25 cellular contexts compared by ENCODE assay signal in the genomic region with DNA sequence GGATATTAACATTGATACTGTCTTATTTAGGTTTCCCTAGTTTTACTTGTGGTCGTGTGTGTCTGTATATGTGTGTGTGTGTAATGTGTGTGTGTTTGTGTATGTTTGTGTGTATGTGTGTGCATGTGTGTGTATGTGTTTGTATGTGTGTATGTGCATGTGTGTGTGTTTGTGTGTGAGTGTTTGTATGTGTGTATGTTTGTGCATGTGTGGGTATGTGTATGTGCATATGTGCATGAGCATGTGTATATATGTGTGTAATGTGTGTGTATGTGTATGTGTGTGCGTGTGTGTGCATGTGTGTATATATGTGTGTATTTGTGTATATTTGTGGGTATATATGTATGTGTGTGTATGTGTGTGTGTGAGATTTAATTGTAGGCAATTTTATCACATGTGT. TPM values are rescaled to one million over a fixed set of nuclear protein-coding genes. Genes with fewer than 3 reads are reported as not detected.
DNase-seq lines count a peak whose midpoint lies in the region; ATAC-seq, FAIRE-seq and TF ChIP-seq lines count a peak whose summit lies in the region.
"Had no signal": no experiment of that assay in that cellular context is flagged by ENCODE, and none has a peak within 500 bp of the region (broad histone marks: within the 10 kb centered on the region; RNA-seq: fewer than 3 reads in every experiment).

No MANE protein-coding gene starts in this region.

- peaks cover 7% of the 10 kb centered on the region for H3K36me3 Mint-ChIP-seq in glutamatergic neuron (ENCODE audit: unreplicated experiment)
- peaks cover 2% of the 10 kb centered on the region for H3K36me3 Mint-ChIP-seq in activated CD4-positive, alpha-beta T cell treated with anti-CD3 and anti-CD28 coated beads for 36 hours (ENCODE audit: low read depth)
- H3K36me3 Mint-ChIP-seq: CD14-positive monocyte had no signal

- no peak overlapping the region for H3K27ac Mint-ChIP-seq in glutamatergic neuron (ENCODE audit: unreplicated experiment)
- H3K27ac Mint-ChIP-seq in activated CD4-positive, alpha-beta T cell treated with anti-CD3 and anti-CD28 coated beads for 36 hours, result no peak overlapping the region
- H3K27ac Mint-ChIP-seq: CD14-positive monocyte; CD4-positive, alpha-beta T cell; GM23338 had no signal

- peaks cover 4% of the 10 kb centered on the region for H3K9me3 Mint-ChIP-seq in glutamatergic neuron (ENCODE audit: unreplicated experiment)
- H3K9me3 Mint-ChIP-seq in activated CD4-positive, alpha-beta T cell treated with anti-CD3 and anti-CD28 coated beads for 36 hours (ENCODE audit: low read depth), result peaks cover 12% of the 10 kb centered on the region

- TF ChIP-seq RAD21 in GM12878 (IDR thresholded peaks at IDR 0.05; ENCODE audit: insufficient read depth, low read depth, low read length), result no peak

- H4K20me1 ChIP-seq in GM12878 (ENCODE audit: control insufficient read depth, insufficient read depth), result no peaks in the 10 kb centered on the region
- H4K20me1 ChIP-seq: BLaER1 treated with 17β-estradiol and CSF1 and Interleukin-3, amounts not matched to agents 10 nM and 100 nM had no signal

- POLR2A ChIA-PET in HEK293 (lab: Yijun Ruan, JAX), result no interaction called here
- POLR2A ChIA-PET in GM12878 (lab: Charles Lee), result no interaction called here
- POLR2A ChIA-PET in activated CD4-positive, alpha-beta T cell treated with anti-CD3 and anti-CD28 coated beads for 36 hours (lab: Charles Lee), result no interaction called here

- SMC1A ChIA-PET in GM12878 (lab: Charles Lee; ENCODE audit: uncharacterized antibody, unreplicated experiment), result no interaction called here

- TF ChIP-seq POLR2A in GM12878 (IDR thresholded peaks at IDR 0.05; ENCODE audit: low read depth, low read length), result no peak

- H3K9ac ChIP-seq in GM12878 (ENCODE audit: control insufficient read depth, insufficient read depth, low read length), result no peak overlapping the region
- H3K9ac ChIP-seq: BLaER1 treated with 17β-estradiol and CSF1 and Interleukin-3, amounts not matched to agents 10 nM and 100 nM had no signal

- BruUV-seq in GM12878 (replicated peaks; lab: Mats Ljungman, UMichigan), result no TSS peak

- no peaks in the 10 kb centered on the region for H3K79me2 ChIP-seq in GM12878 (ENCODE audit: control insufficient read depth, insufficient read depth, low read length)

- no peak overlapping the region for H3K4me3 ChIP-seq in HEK293 (ENCODE audit: low read depth, low read length)
- no peak overlapping the region for H3K4me3 ChIP-seq in GM12878
- no peak overlapping the region for H3K4me3 ChIP-seq in ascending aorta
- H3K4me3 ChIP-seq: A549; BLaER1 treated with 17β-estradiol and CSF1 and Interleukin-3, amounts not matched to agents 10 nM and 100 nM; GM23338; HAP-1 had no signal

- H3K27me3 ChIP-seq in GM12878 (replicated peaks in 1 of 2; ENCODE audit: control insufficient read depth in 2 of 2, insufficient read depth in 2 of 2, low read length in 1 of 2) (peaks cover 0 to 1% of the 10 kb centered on the region in 2 experiments; a peak in 1 of 4 replicates), ascending aorta (no peaks in the 10 kb centered on the region)
- H3K27me3 ChIP-seq: BE2C; BLaER1 treated with 17β-estradiol and CSF1 and Interleukin-3, amounts not matched to agents 10 nM and 100 nM had no signal

- H3K27me3 Mint-ChIP-seq in glutamatergic neuron (ENCODE audit: unreplicated experiment), result peaks cover 2% of the 10 kb centered on the region
- peaks cover 7% of the 10 kb centered on the region for H3K27me3 Mint-ChIP-seq in activated CD4-positive, alpha-beta T cell treated with anti-CD3 and anti-CD28 coated beads for 36 hours

- DNase-seq in GM12878 (ENCODE audit: low read depth, low spot score) (no peak), glutamatergic neuron (no peak), urothelium cell line (ENCODE audit: low spot score) (no peak), COLO668 (lab: John Stamatoyannopoulos, UW; ENCODE audit: unreplicated experiment) (no peak), ascending aorta (ENCODE audit: low spot score in 2 of 2) (no peak)
- DNase-seq in activated CD4-positive, alpha-beta T cell treated with anti-CD3 and anti-CD28 coated beads for 36 hours, result no peak
- DNase-seq: 8988T; ACHN; AML-193; BE2C; Calu3; CD4-positive, alpha-beta T cell; CD8-positive, alpha-beta memory T cell; COR-L47; DMS53; DMS79 treated with DMSO at 0.1 percent for 48 hours; GF-D8 had no signal

- intact Hi-C loops in GM12878 (cut with micrococcal nuclease; ENCODE audit: unreplicated experiment), result no loop called here
- intact Hi-C loops in ascending aorta (cut with DNase I), result no loop called here
- intact Hi-C loops in activated CD4-positive, alpha-beta T cell treated with anti-CD3 and anti-CD28 coated beads for 36 hours (cut with DNase I, micrococcal nuclease), result no loop called here

- H3K27ac ChIP-seq in HEK293 (ENCODE audit: extremely low read depth, low read depth, low read length) (no peak overlapping the region), GM12878 (ENCODE audit: control insufficient read depth, insufficient read depth) (no peak overlapping the region), ascending aorta (no peak overlapping the region)
- H3K27ac ChIP-seq: A549; BLaER1 treated with 17β-estradiol and CSF1 and Interleukin-3, amounts not matched to agents 10 nM and 100 nM had no signal

- H3K9me3 ChIP-seq in HEK293 (ENCODE audit: control insufficient read depth, insufficient read depth, low read depth, low read length), result no peaks in the 10 kb centered on the region
- H3K9me3 ChIP-seq in GM12878 (replicated peaks; ENCODE audit: control insufficient read depth, insufficient read depth, low read length), result no peaks in the 10 kb centered on the region
- H3K9me3 ChIP-seq in ascending aorta, result peaks cover 0 to 11% of the 10 kb centered on the region in 2 donors

- no peak overlapping the region for H3K4me2 ChIP-seq in GM12878 (ENCODE audit: control insufficient read depth, insufficient read depth)
- H3K4me2 ChIP-seq: A549; BLaER1 treated with 17β-estradiol and CSF1 and Interleukin-3, amounts not matched to agents 10 nM and 100 nM; GM23338 had no signal

- CTCF ChIA-PET in HEK293 (lab: Yijun Ruan, JAX) (no interaction called here), GM12878 (lab: Yijun Ruan, JAX) (interaction anchor here (1.2 kb wide), 1 partner anchor 10 kb away, joined by 3 read pairs; no protein-coding TSS in a partner anchor)
- CTCF ChIA-PET in activated CD4-positive, alpha-beta T cell treated with anti-CD3 and anti-CD28 coated beads for 36 hours (lab: Charles Lee), result interaction anchor here (0.9 kb wide), 1 partner anchor 42 kb away, joined by 3 read pairs; no protein-coding TSS in a partner anchor

- TF ChIP-seq EP300 in GM12878 (IDR thresholded peaks at IDR 0.05; ENCODE audit: borderline replicate concordance in 1 of 2, control insufficient read depth in 1 of 2, low read depth in 2 of 2, low read length in 2 of 2), result no peak

- in situ Hi-C loops in GM12878 (cut with MboI), result no loop called here

- RAD21 ChIA-PET in GM12878 (lab: Charles Lee; ENCODE audit: unreplicated experiment), result no interaction called here

- no peak overlapping the region for H2AFZ ChIP-seq in GM12878 (ENCODE audit: control insufficient read depth, low read depth, low read length)
- H2AFZ ChIP-seq: GM23338 had no signal

- H3K4me1 ChIP-seq in HEK293 (ENCODE audit: control insufficient read depth, insufficient read depth, low read length), result no peaks in the 10 kb centered on the region
- H3K4me1 ChIP-seq in GM12878 (ENCODE audit: control insufficient read depth, insufficient read depth, low read length), result no peaks in the 10 kb centered on the region
- no peaks in the 10 kb centered on the region for H3K4me1 ChIP-seq in ascending aorta
- H3K4me1 ChIP-seq: A549; BLaER1 treated with 17β-estradiol and CSF1 and Interleukin-3, amounts not matched to agents 10 nM and 100 nM; HAP-1 had no signal

- peak overlapping the region; percentile 43 for H3K4me3 Mint-ChIP-seq in glutamatergic neuron (ENCODE audit: unreplicated experiment)
- H3K4me3 Mint-ChIP-seq in activated CD4-positive, alpha-beta T cell treated with anti-CD3 and anti-CD28 coated beads for 36 hours, result no peak overlapping the region
- H3K4me3 Mint-ChIP-seq: CD14-positive monocyte; CD4-positive, alpha-beta T cell; CD8-positive, alpha-beta memory T cell; GM23338 had no signal

- FAIRE-seq in GM12878 (lab: Jason Lieb, UNC), result no peak
- FAIRE-seq in urothelium cell line (lab: Jason Lieb, UNC), result peak; percentile 91
- FAIRE-seq: A549, GM18507, H54 had no signal

- H3K36me3 ChIP-seq in HEK293 (ENCODE audit: control insufficient read depth in 2 of 2, insufficient read depth in 1 of 2, low read length in 2 of 2), result no peaks in the 10 kb centered on the region; a peak in 1 of 3 replicates
- H3K36me3 ChIP-seq in GM12878 (ENCODE audit: control insufficient read depth in 2 of 2, insufficient read depth in 2 of 2, low read length in 1 of 2), result no peaks in the 10 kb centered on the region
- no peaks in the 10 kb centered on the region for H3K36me3 ChIP-seq in ascending aorta
- H3K36me3 ChIP-seq: BE2C; BLaER1 treated with 17β-estradiol and CSF1 and Interleukin-3, amounts not matched to agents 10 nM and 100 nM; HAP-1 had no signal

- TF ChIP-seq CTCF in HEK293 (tag by site-specific recombination; IDR thresholded peaks at IDR 0.05) (no peak), GM12878 (IDR thresholded peaks at IDR 0.05 in 2 of 3, conservative IDR thresholded peaks at IDR 0.05 in 1 of 3; ENCODE audit: control insufficient read depth in 2 of 3, extremely low read depth in 1 of 3, insufficient read depth in 1 of 3, low read depth in 3 of 3, low read length in 3 of 3) (no peak), glutamatergic neuron (IDR thresholded peaks at IDR 0.05; ENCODE audit: partially characterized antibody, unreplicated experiment) (no peak), ascending aorta (IDR thresholded peaks at IDR 0.05) (no peak)

- 38% methylated on average over 2 of the region's 2 CpGs for WGBS in GM12878 (ENCODE audit: insufficient coverage, insufficient replicate concordance, low lambda C conversion rate, missing lambda C conversion rate)

- peaks cover 7% of the 10 kb centered on the region for H3K4me1 Mint-ChIP-seq in glutamatergic neuron (ENCODE audit: low read depth, unreplicated experiment)
- H3K4me1 Mint-ChIP-seq in activated CD4-positive, alpha-beta T cell treated with anti-CD3 and anti-CD28 coated beads for 36 hours, result no peaks in the 10 kb centered on the region
- H3K4me1 Mint-ChIP-seq: CD14-positive monocyte; CD8-positive, alpha-beta memory T cell had no signal

- no peak for ATAC-seq in GM12878
- no peak for ATAC-seq in activated CD4-positive, alpha-beta T cell treated with anti-CD3 and anti-CD28 coated beads for 36 hours
- ATAC-seq: A549, GM23338 had no signal

RNA-seq across cellular contexts. Expression of a gene that starts 17.3 kb away (rescaled TPM):
- total RNA-seq in GM12878 (2013; cell fraction: nucleolus; rRNA removed), result 2.8 and 4.9 TPM in 2 replicates
- total RNA-seq in GM12878 (2014; rRNA removed), result 6.6 and 7.0 TPM in 2 replicates
- total RNA-seq in GM12878 (2014; rRNA removed; fragmentation: Illumina TruSeq; extraction: Trizol), result 4.7 and 5.3 TPM in 2 replicates
- total RNA-seq in GM12878 (2021), result 5.1 and 6.3 TPM in 2 replicates
- polyA plus RNA-seq in GM12878 (2011; ENCODE audit: low read depth), result 2.8 TPM
- polyA plus RNA-seq in GM12878 (2011; rRNA removed), result 3.9 and 4.5 TPM in 2 replicates
- 7.1 and 8.4 TPM in 2 replicates for polyA plus RNA-seq in GM12878 (2011; cell fraction: cytosol; rRNA removed)
- polyA plus RNA-seq in GM12878 (2011; cell fraction: nucleus; rRNA removed), result 3.3 and 5.9 TPM in 2 replicates
- polyA plus RNA-seq in GM12878 (2012), result 6.4 and 7.2 TPM in 2 replicates
- 3.5 and 8.0 TPM in 2 replicates for polyA plus RNA-seq in GM12878 (2014; fragmentation: Illumina TruSeq; extraction: Trizol)
- polyA plus RNA-seq in GM12878 (2014; fragmentation: Nextera tagmentation; extraction: Ambion mirVana), result under 1 TPM in 1 of 2 experiments, not detected in 1; 0.35 TPM
- 8.5 and 8.9 TPM in 2 replicates for polyA plus RNA-seq in GM12878 (2014; rRNA removed)
- 1 to 10 TPM; 6.3 to 7.8 TPM for polyA plus RNA-seq in GM12878 (2016; fragmentation: Nextera tagmentation; extraction: Ambion mirVana)
- polyA minus RNA-seq in GM12878 (2011; rRNA and poly(A)+ RNA removed), result 3.1 and 4.8 TPM in 2 replicates
- polyA minus RNA-seq in GM12878 (2011; cell fraction: cytosol; rRNA and poly(A)+ RNA removed), result 1.6 and 1.8 TPM in 2 replicates
- 0.97 and 1.7 TPM in 2 replicates for polyA minus RNA-seq in GM12878 (2011; cell fraction: nucleus; rRNA and poly(A)+ RNA removed)
- total RNA-seq in glutamatergic neuron (ENCODE audit: unreplicated experiment), result 19.4 TPM
- 18.0 TPM for total RNA-seq in ascending aorta
- total RNA-seq in activated CD4-positive, alpha-beta T cell treated with anti-CD3 and anti-CD28 coated beads for 36 hours, result 1 to 10 TPM; 7.4 to 8.0 TPM

RNA-seq across cellular contexts. Expression of a gene that starts 32.6 kb away (rescaled TPM):
- total RNA-seq in GM12878 (2013; cell fraction: nucleolus; rRNA removed), result not detected in 2 replicates
- 0.05 and 0.06 TPM in 2 replicates for total RNA-seq in GM12878 (2014; rRNA removed)
- total RNA-seq in GM12878 (2014; rRNA removed; fragmentation: Illumina TruSeq; extraction: Trizol), result 0.05 and 0.09 TPM in 2 replicates
- 0.37 and 0.38 TPM in 2 replicates for total RNA-seq in GM12878 (2021)
- polyA plus RNA-seq in GM12878 (2011; ENCODE audit: low read depth), result 0.14 TPM
- polyA plus RNA-seq in GM12878 (2011; rRNA removed), result not detected in 2 replicates
- polyA plus RNA-seq in GM12878 (2011; cell fraction: cytosol; rRNA removed), result not detected in 2 replicates
- not detected in 2 replicates for polyA plus RNA-seq in GM12878 (2011; cell fraction: nucleus; rRNA removed)
- 0.26 and 0.29 TPM in 2 replicates for polyA plus RNA-seq in GM12878 (2012)
- 0.03 and 0.13 TPM in 2 replicates for polyA plus RNA-seq in GM12878 (2014; fragmentation: Illumina TruSeq; extraction: Trizol)
- polyA plus RNA-seq in GM12878 (2014; fragmentation: Nextera tagmentation; extraction: Ambion mirVana), result under 1 TPM in 1 of 2 experiments, not detected in 1; 0.02 TPM
- polyA plus RNA-seq in GM12878 (2014; rRNA removed), result 0.16 and 0.22 TPM in 2 replicates
- polyA plus RNA-seq in GM12878 (2016; fragmentation: Nextera tagmentation; extraction: Ambion mirVana), result under 1 TPM; 0.04 TPM
- not detected in 2 replicates for polyA minus RNA-seq in GM12878 (2011; rRNA and poly(A)+ RNA removed)
- not detected in 2 replicates for polyA minus RNA-seq in GM12878 (2011; cell fraction: cytosol; rRNA and poly(A)+ RNA removed)
- not detected in 2 replicates for polyA minus RNA-seq in GM12878 (2011; cell fraction: nucleus; rRNA and poly(A)+ RNA removed)
- 9.2 TPM for total RNA-seq in glutamatergic neuron (ENCODE audit: unreplicated experiment)
- total RNA-seq in ascending aorta, result 46.3 TPM
- 1 to 10 TPM; 1.3 to 1.4 TPM for total RNA-seq in activated CD4-positive, alpha-beta T cell treated with anti-CD3 and anti-CD28 coated beads for 36 hours
- polyA plus RNA-seq: CD14-positive monocyte had no signal

RNA-seq across cellular contexts. Expression of a gene that starts 55.4 kb away (rescaled TPM):
- total RNA-seq in GM12878 (2013; cell fraction: nucleolus; rRNA removed), result 163 and 168 TPM in 2 replicates
- 69.8 and 87.5 TPM in 2 replicates for total RNA-seq in GM12878 (2014; rRNA removed)
- 30.6 and 33.1 TPM in 2 replicates for total RNA-seq in GM12878 (2014; rRNA removed; fragmentation: Illumina TruSeq; extraction: Trizol)
- total RNA-seq in GM12878 (2021), result 93.4 and 107 TPM in 2 replicates
- polyA plus RNA-seq in GM12878 (2011; ENCODE audit: low read depth), result 26.3 TPM
- 18.6 and 38.7 TPM in 2 replicates for polyA plus RNA-seq in GM12878 (2011; rRNA removed)
- polyA plus RNA-seq in GM12878 (2011; cell fraction: cytosol; rRNA removed), result 48.0 and 68.9 TPM in 2 replicates
- 156 and 202 TPM in 2 replicates for polyA plus RNA-seq in GM12878 (2011; cell fraction: nucleus; rRNA removed)
- polyA plus RNA-seq in GM12878 (2012), result 56.9 and 62.2 TPM in 2 replicates
- polyA plus RNA-seq in GM12878 (2014; fragmentation: Illumina TruSeq; extraction: Trizol), result 8.7 and 26.2 TPM in 2 replicates
- polyA plus RNA-seq in GM12878 (2014; fragmentation: Nextera tagmentation; extraction: Ambion mirVana), result under 1 TPM; 0.18 to 0.95 TPM
- polyA plus RNA-seq in GM12878 (2014; rRNA removed), result 78.0 and 103 TPM in 2 replicates
- 10 to 100 TPM; 10.4 to 40.8 TPM for polyA plus RNA-seq in GM12878 (2016; fragmentation: Nextera tagmentation; extraction: Ambion mirVana)
- polyA minus RNA-seq in GM12878 (2011; rRNA and poly(A)+ RNA removed), result 49.2 and 105 TPM in 2 replicates
- polyA minus RNA-seq in GM12878 (2011; cell fraction: cytosol; rRNA and poly(A)+ RNA removed), result 31.7 and 37.9 TPM in 2 replicates
- polyA minus RNA-seq in GM12878 (2011; cell fraction: nucleus; rRNA and poly(A)+ RNA removed), result 52.8 and 89.5 TPM in 2 replicates
- 174 TPM for total RNA-seq in glutamatergic neuron (ENCODE audit: unreplicated experiment)
- total RNA-seq in ascending aorta, result 896 TPM
- total RNA-seq in activated CD4-positive, alpha-beta T cell treated with anti-CD3 and anti-CD28 coated beads for 36 hours, result 100 to 1,000 TPM in 1 of 2 experiments, 10 to 100 TPM in 1; 87.2 to 102 TPM
